Comparison of ENCODE assay signal across 1 cellular context in the genomic region with DNA sequence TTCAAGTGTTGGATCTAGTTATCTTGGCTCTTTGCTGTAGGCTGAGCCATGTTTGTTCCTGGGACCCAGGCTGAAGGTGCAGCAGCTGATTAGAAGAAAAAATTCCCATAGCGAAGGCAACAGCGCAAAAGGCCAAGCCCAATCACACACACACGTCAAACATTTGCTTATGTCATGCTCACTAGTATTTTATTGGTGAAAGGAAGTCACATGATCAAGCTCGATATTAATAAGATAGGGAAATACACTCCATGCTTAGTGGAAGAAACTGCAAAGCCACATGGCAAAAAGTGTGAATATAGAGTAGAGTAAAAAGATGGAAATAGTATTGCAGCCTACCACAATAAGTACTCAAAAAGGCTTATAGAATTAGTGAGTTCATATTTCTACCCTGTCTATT.
TF ChIP-seq lines count a peak whose summit lies in the region.

No MANE protein-coding gene starts in this region.

TF ChIP-seq in K562, 482 proteins besides CTCF, POLR2A, EP300 and RAD21 (continued from another document):
- no peak for TF ChIP-seq SP2 (IDR thresholded peaks at IDR 0.05; ENCODE audit: extremely low read depth, low read depth, low read length, poor library complexity, severe bottlenecking)
- no peak for TF ChIP-seq NR1H2 (CRISPR knock-in tag; IDR thresholded peaks at IDR 0.05)
- no peak for TF ChIP-seq CBX5 (IDR thresholded peaks at IDR 0.05; ENCODE audit: borderline replicate concordance, low read depth)
